In the genomic region with DNA sequence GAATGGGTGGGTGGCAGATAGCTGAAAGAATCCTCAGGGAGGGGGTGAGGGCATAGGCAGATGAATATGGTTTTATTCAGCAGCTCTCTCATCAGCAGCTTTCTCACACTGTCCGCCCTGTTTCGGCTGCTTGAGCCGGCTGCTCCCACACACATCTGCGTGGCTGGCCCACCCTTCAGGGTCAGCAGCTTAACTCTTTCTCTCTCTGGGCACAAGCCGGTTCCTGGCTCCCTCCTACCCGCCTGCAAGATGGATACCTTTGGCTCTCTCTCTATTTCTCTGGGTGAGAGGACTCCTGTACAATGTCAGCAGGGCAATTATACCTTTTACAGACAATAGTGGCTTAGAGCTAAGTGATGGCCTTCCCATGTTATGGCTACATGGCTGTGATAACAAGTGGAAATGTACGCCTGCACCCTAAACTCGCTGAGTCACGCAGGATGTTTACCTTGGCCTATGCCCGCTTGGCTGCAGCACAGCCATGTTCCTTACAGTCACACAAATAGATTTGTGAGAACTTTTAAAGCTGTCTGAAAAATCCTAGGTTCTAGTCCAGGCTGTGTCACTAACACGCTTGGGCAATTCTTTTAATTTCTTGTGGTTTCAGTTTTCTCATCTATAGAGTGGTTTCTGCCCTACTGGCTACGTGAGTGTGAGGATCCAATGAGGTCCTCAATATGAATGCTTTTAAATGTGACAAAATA, we compare ENCODE assay signal across 12 cellular contexts. TPM values are rescaled to one million over a fixed set of nuclear protein-coding genes. Genes with fewer than 3 reads are reported as not detected.
DNase-seq lines count a peak whose midpoint lies in the region; ATAC-seq and TF ChIP-seq lines count a peak whose summit lies in the region.
"Had no signal": no experiment of that assay in that cellular context is flagged by ENCODE, and none has a peak within 500 bp of the region (broad histone marks: within the 10 kb centered on the region; RNA-seq: fewer than 3 reads in every experiment).

No MANE protein-coding gene starts in this region.

- H3K27me3 Mint-ChIP-seq in endothelial cell (ENCODE audit: unreplicated experiment) = peaks cover 4% of the 10 kb centered on the region
- H3K27me3 Mint-ChIP-seq: activated B cell treated with CpG ODN at 0.5 μM for 24 hours; activated naive CD4-positive, alpha-beta T cell treated with anti-CD3 and anti-CD28 coated beads, Interleukin-2, amount 50 U/mL, for 24 hours had no signal

- no peaks in the 10 kb centered on the region for H3K9me3 ChIP-seq in MG63
- H3K9me3 ChIP-seq: Caco-2 had no signal

- ATAC-seq in GM18498 (IDR thresholded peaks at IDR 0.05; ENCODE audit: unreplicated experiment) (peak; percentile 73), GM21619 (IDR thresholded peaks at IDR 0.05; ENCODE audit: unreplicated experiment) (peak; percentile 81), GM19328 (IDR thresholded peaks at IDR 0.05; ENCODE audit: unreplicated experiment) (no peak)

- no peaks in the 10 kb centered on the region for H3K36me3 Mint-ChIP-seq in endothelial cell (ENCODE audit: low read depth, unreplicated experiment)
- H3K36me3 Mint-ChIP-seq: activated naive CD4-positive, alpha-beta T cell treated with anti-CD3 and anti-CD28 coated beads, Interleukin-2, amount 50 U/mL, for 24 hours had no signal

- H3K4me3 ChIP-seq in MG63 = no peak overlapping the region

- peak; percentile 86 for DNase-seq in MG63
- DNase-seq in fibroblast of the conjunctiva (ENCODE audit: low read depth) = peak; percentile 51
- DNase-seq in amniotic stem cell (lab: John Stamatoyannopoulos, UW) = no peak
- no peak for DNase-seq in endothelial cell (ENCODE audit: low spot score)
- DNase-seq in DMS79 (lab: John Stamatoyannopoulos, UW) = no peak
- DNase-seq: activated B cell treated with CpG ODN at 0.5 μM for 24 hours, Caco-2 had no signal

- H3K4me3 Mint-ChIP-seq in endothelial cell (ENCODE audit: unreplicated experiment) = no peak overlapping the region
- H3K4me3 Mint-ChIP-seq: activated B cell treated with CpG ODN at 0.5 μM for 24 hours; activated naive CD4-positive, alpha-beta T cell treated with anti-CD3 and anti-CD28 coated beads, Interleukin-2, amount 50 U/mL, for 24 hours; nephron had no signal

- H3K9me3 Mint-ChIP-seq in endothelial cell (ENCODE audit: unreplicated experiment) = no peaks in the 10 kb centered on the region
- H3K9me3 Mint-ChIP-seq: activated B cell treated with CpG ODN at 0.5 μM for 24 hours; activated naive CD4-positive, alpha-beta T cell treated with anti-CD3 and anti-CD28 coated beads, Interleukin-2, amount 50 U/mL, for 24 hours; nephron had no signal

- no peak for TF ChIP-seq CTCF in endothelial cell (IDR thresholded peaks at IDR 0.05; ENCODE audit: unreplicated experiment)

- H3K27me3 ChIP-seq in MG63 = no peaks in the 10 kb centered on the region

- no peak overlapping the region for H3K27ac Mint-ChIP-seq in endothelial cell (ENCODE audit: unreplicated experiment)
- H3K27ac Mint-ChIP-seq: activated B cell treated with CpG ODN at 0.5 μM for 24 hours; activated naive CD4-positive, alpha-beta T cell treated with anti-CD3 and anti-CD28 coated beads, Interleukin-2, amount 50 U/mL, for 24 hours; nephron had no signal

- H3K36me3 ChIP-seq in MG63 = no peaks in the 10 kb centered on the region

- no peaks in the 10 kb centered on the region for H3K4me1 Mint-ChIP-seq in endothelial cell (ENCODE audit: unreplicated experiment)
- H3K4me1 Mint-ChIP-seq: activated B cell treated with CpG ODN at 0.5 μM for 24 hours; activated naive CD4-positive, alpha-beta T cell treated with anti-CD3 and anti-CD28 coated beads, Interleukin-2, amount 50 U/mL, for 24 hours; nephron had no signal

RNA-seq across cellular contexts. Expression of gene MMP20, which starts 4.1 kb away (rescaled TPM):
- not detected in 2 replicates for total RNA-seq in MG63 (2014; rRNA removed; shearing (Covaris generic); ENCODE audit: low replicate concordance)
- not detected for total RNA-seq in endothelial cell (ENCODE audit: unreplicated experiment)
- total RNA-seq: activated B cell treated with CpG ODN at 0.5 μM for 24 hours, Caco-2 had no signal

Comparison
In these comparisons a context has a peak if more than half of its experiments do, and no peak if none do; other contexts are left out.
1. DNase-seq: peak in MG63 (single experiment) and fibroblast of the conjunctiva (single experiment); none in amniotic stem cell (single experiment), endothelial cell (single experiment) and DMS79 (single experiment).